ENCODE assay signal across 14 cellular contexts in genomic region chr11:61042537-61042936, GRCh38. TPM values are rescaled to one million over a fixed set of nuclear protein-coding genes. Genes with fewer than 3 reads are reported as not detected.
DNase-seq lines count a peak whose midpoint lies in the region; ATAC-seq and TF ChIP-seq lines count a peak whose summit lies in the region.
"Had no signal": no experiment of that assay in that cellular context is flagged by ENCODE, and none has a peak within 500 bp of the region (broad histone marks: within the 10 kb centered on the region; RNA-seq: fewer than 3 reads in every experiment).

No MANE protein-coding gene starts in this region.

- H3K4me3 ChIP-seq in OCI-LY1 (ENCODE audit: low read depth, low read length, poor library complexity, severe bottlenecking) (peak overlapping the region; percentile 24), duodenal mucosa (ENCODE audit: low read depth in 1 of 2, low read length in 2 of 2) (peak overlapping the region; percentile 19 to 33)
- H3K4me3 ChIP-seq: prostate gland had no signal

- H3K36me3 Mint-ChIP-seq in activated T-cell treated with anti-CD3 and anti-CD28 coated beads, Interleukin-2, amount 50 U/mL, for 4 hours (ENCODE audit: insufficient read depth) = peaks cover 7% of the 10 kb centered on the region
- H3K36me3 Mint-ChIP-seq in stimulated activated naive B cell treated with anti-CD40 and anti-IgM and Interleukin-4, amounts not matched to agents 10 μg/mL and 1 μg/mL and 100 μg/mL, for 72 hours = peaks cover 12 to 39% of the 10 kb centered on the region in 2 donors

- peaks cover 50% of the 10 kb centered on the region for H3K4me1 Mint-ChIP-seq in activated T-cell treated with anti-CD3 and anti-CD28 coated beads, Interleukin-2, amount 50 U/mL, for 4 hours (ENCODE audit: low read depth)
- H3K4me1 Mint-ChIP-seq in stimulated activated naive B cell treated with anti-CD40 and anti-IgM and Interleukin-4, amounts not matched to agents 10 μg/mL and 1 μg/mL and 100 μg/mL, for 72 hours = peaks cover 20 to 36% of the 10 kb centered on the region in 2 donors

- peak overlapping the region; percentile 95 for H3K27ac Mint-ChIP-seq in stimulated activated naive B cell treated with anti-CD40 and anti-IgM and Interleukin-4, amounts not matched to agents 10 μg/mL and 1 μg/mL and 100 μg/mL, for 72 hours

- no peak for DNase-seq in activated T-cell treated with anti-CD3 and anti-CD28 coated beads, Interleukin-2, amount 50 U/mL, for 4 hours
- no peak for DNase-seq in activated T-cell treated with anti-CD3 and anti-CD28 coated beads, Interleukin-2, amount 50 U/mL, for 48 hours
- DNase-seq in stimulated activated naive B cell treated with anti-CD40 and anti-IgM and Interleukin-4, amounts not matched to agents 10 μg/mL and 1 μg/mL and 100 μg/mL, for 72 hours = no peak
- DNase-seq in stimulated activated CD8-positive, alpha-beta memory T cell treated with anti-CD3 and anti-CD28 coated beads, Interleukin-4, amount 100 ng/mL, for 48 hours = no peak
- DNase-seq in NCI-H1930 (lab: John Stamatoyannopoulos, UW) (no peak), amniotic stem cell (lab: John Stamatoyannopoulos, UW) (no peak)
- DNase-seq: mesenchymal stem cell, NCI-H446 treated with DMSO at 0.1 percent for 48 hours had no signal

- H3K27ac ChIP-seq in OCI-LY1 (ENCODE audit: low read depth, low read length, poor library complexity, severe bottlenecking) (peak overlapping the region; percentile 86), duodenal mucosa (ENCODE audit: low read depth, low read length) (no peak overlapping the region)
- H3K27ac ChIP-seq: prostate gland had no signal

- H3K9me3 ChIP-seq in OCI-LY1 (ENCODE audit: low read length) (no peaks in the 10 kb centered on the region), duodenal mucosa (ENCODE audit: control insufficient read depth in 1 of 2, low read length in 2 of 2) (no peaks in the 10 kb centered on the region)
- H3K9me3 ChIP-seq: prostate gland had no signal

- no peaks in the 10 kb centered on the region for H3K27me3 ChIP-seq in OCI-LY1 (ENCODE audit: insufficient read depth, low read length)
- no peaks in the 10 kb centered on the region for H3K27me3 ChIP-seq in duodenal mucosa (ENCODE audit: control insufficient read depth in 1 of 2, insufficient read depth in 2 of 2, low read length in 2 of 2)
- H3K27me3 ChIP-seq: dorsolateral prefrontal cortex had no signal

- ATAC-seq in activated T-cell treated with anti-CD3 and anti-CD28 coated beads, Interleukin-2, amount 50 U/mL, for 4 hours = peak in 1 of 2 donors; percentile 6
- ATAC-seq in stimulated activated naive B cell treated with anti-CD40 and anti-IgM and Interleukin-4, amounts not matched to agents 10 μg/mL and 1 μg/mL and 100 μg/mL, for 72 hours (replicated peaks) = no peak

- H3F3A ChIP-seq in OCI-LY1 (ENCODE audit: insufficient read depth, low read length) = no peaks in the 10 kb centered on the region

- no peaks in the 10 kb centered on the region for H3K9me2 ChIP-seq in OCI-LY1 (ENCODE audit: low read depth, low read length)

- H3K4me2 ChIP-seq in OCI-LY1 (ENCODE audit: low read length) = peak overlapping the region; percentile 52

- peaks cover 25% of the 10 kb centered on the region for H3K4me1 ChIP-seq in OCI-LY1 (ENCODE audit: insufficient read depth, low read length, severe bottlenecking)
- H3K4me1 ChIP-seq in duodenal mucosa (ENCODE audit: control insufficient read depth in 1 of 2, insufficient read depth in 2 of 2, low read length in 2 of 2) = no peaks in the 10 kb centered on the region
- H3K4me1 ChIP-seq: prostate gland had no signal

- H2AFZ ChIP-seq in OCI-LY1 (ENCODE audit: low read length) = no peak overlapping the region

- no peak for TF ChIP-seq CTCF in OCI-LY1 (IDR thresholded peaks at IDR 0.05; ENCODE audit: low read length)

- no peaks in the 10 kb centered on the region for H3K36me3 ChIP-seq in OCI-LY1 (ENCODE audit: insufficient read depth, low read length)
- H3K36me3 ChIP-seq in duodenal mucosa (ENCODE audit: control insufficient read depth in 1 of 2, insufficient read depth in 2 of 2, low read length in 2 of 2) = no peaks in the 10 kb centered on the region
- H3K36me3 ChIP-seq: prostate gland had no signal

- H3K9me3 Mint-ChIP-seq in activated T-cell treated with anti-CD3 and anti-CD28 coated beads, Interleukin-2, amount 50 U/mL, for 4 hours = no peaks in the 10 kb centered on the region
- no peaks in the 10 kb centered on the region for H3K9me3 Mint-ChIP-seq in stimulated activated naive B cell treated with anti-CD40 and anti-IgM and Interleukin-4, amounts not matched to agents 10 μg/mL and 1 μg/mL and 100 μg/mL, for 72 hours

- H3K27me3 Mint-ChIP-seq in activated T-cell treated with anti-CD3 and anti-CD28 coated beads, Interleukin-2, amount 50 U/mL, for 4 hours (ENCODE audit: low read depth) = no peaks in the 10 kb centered on the region
- no peaks in the 10 kb centered on the region for H3K27me3 Mint-ChIP-seq in stimulated activated naive B cell treated with anti-CD40 and anti-IgM and Interleukin-4, amounts not matched to agents 10 μg/mL and 1 μg/mL and 100 μg/mL, for 72 hours

- no peaks in the 10 kb centered on the region for H3K79me2 ChIP-seq in OCI-LY1 (ENCODE audit: insufficient read depth, low read length)

- H4K20me1 ChIP-seq in OCI-LY1 (ENCODE audit: insufficient read depth, low read length) = no peaks in the 10 kb centered on the region

- H3K9ac ChIP-seq in OCI-LY1 (ENCODE audit: low read length) (no peak overlapping the region; the same call in 1 of the 2 replicates), duodenal mucosa (ENCODE audit: low read depth in 1 of 2, low read length in 2 of 2) (no peak overlapping the region)

- peak overlapping the region; percentile 47 for H3K4me3 Mint-ChIP-seq in activated T-cell treated with anti-CD3 and anti-CD28 coated beads, Interleukin-2, amount 50 U/mL, for 4 hours
- H3K4me3 Mint-ChIP-seq in stimulated activated naive B cell treated with anti-CD40 and anti-IgM and Interleukin-4, amounts not matched to agents 10 μg/mL and 1 μg/mL and 100 μg/mL, for 72 hours = peak overlapping the region; percentile 52 to 78

RNA-seq across cellular contexts. Expression of gene CD5, which starts 59.8 kb away (rescaled TPM):
- total RNA-seq in activated T-cell treated with anti-CD3 and anti-CD28 coated beads, Interleukin-2, amount 50 U/mL, for 4 hours = 100 to 1,000 TPM; 318 to 420 (median 359) TPM
- total RNA-seq: Daoy, RPMI7951 had no signal
